In the genomic region with DNA sequence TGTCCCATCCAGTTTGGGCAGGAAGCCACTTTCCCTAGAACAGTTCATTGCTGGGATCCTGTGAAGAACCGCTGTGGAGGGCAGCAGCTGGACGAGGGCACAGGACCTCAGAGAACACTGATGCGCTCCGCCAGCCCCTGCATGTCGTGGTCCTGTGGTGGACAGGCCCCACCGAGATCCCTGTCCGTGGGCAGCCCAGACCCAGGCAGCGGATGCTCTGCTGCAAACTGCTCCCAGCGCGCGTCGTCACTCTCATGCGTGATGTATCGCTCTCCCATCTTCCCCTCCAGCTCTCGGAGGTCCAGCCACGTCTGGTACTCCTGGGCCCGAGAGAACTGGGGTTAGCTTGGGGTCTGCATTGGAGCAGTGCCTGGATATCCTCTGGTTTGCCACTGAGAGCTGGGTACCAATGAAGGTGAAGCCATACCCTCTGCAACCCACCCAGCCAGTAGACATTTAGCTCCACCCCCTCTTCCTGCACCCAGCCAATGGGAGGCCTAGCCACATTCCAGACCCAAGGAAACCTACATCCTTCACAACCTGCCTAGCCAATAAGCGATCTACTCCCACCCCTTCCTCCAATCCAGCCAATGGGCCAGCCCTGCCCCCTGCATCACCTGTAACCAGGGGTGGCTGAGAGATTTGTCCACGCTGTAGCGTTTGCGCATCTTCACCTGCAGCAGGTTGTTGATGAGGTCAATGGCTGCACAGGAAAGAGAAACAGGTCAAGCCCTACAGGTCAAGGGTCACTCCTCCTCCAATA, we compare ENCODE assay signal across 10 cellular contexts. TPM values are rescaled to one million over a fixed set of nuclear protein-coding genes. Genes with fewer than 3 reads are reported as not detected.
DNase-seq lines count a peak whose midpoint lies in the region; ATAC-seq and TF ChIP-seq lines count a peak whose summit lies in the region.
"Had no signal": no experiment of that assay in that cellular context is flagged by ENCODE, and none has a peak within 500 bp of the region (broad histone marks: within the 10 kb centered on the region; RNA-seq: fewer than 3 reads in every experiment).

No MANE protein-coding gene starts in this region.

- H3K36me3 ChIP-seq in Karpas-422 (ENCODE audit: insufficient read depth, low read length): peaks cover 23% of the 10 kb centered on the region
- H3K36me3 ChIP-seq in mucosa of descending colon (ENCODE audit: low read depth): peaks cover 10% of the 10 kb centered on the region

- no peaks in the 10 kb centered on the region for H3K27me3 ChIP-seq in Karpas-422 (ENCODE audit: low read length)

- H3K27ac Mint-ChIP-seq in T-helper 17 cell: no peak overlapping the region

- H3K4me3 Mint-ChIP-seq in T-helper 17 cell: no peak overlapping the region

- no peak overlapping the region for H2AFZ ChIP-seq in Karpas-422 (ENCODE audit: low read length)

- H3K4me3 ChIP-seq in Karpas-422 (ENCODE audit: low read length) (no peak overlapping the region), mucosa of descending colon (no peak overlapping the region)

- no peaks in the 10 kb centered on the region for H3K27me3 Mint-ChIP-seq in T-helper 17 cell

- H3K9ac ChIP-seq in Karpas-422 (ENCODE audit: low read length): no peak overlapping the region

- no peaks in the 10 kb centered on the region for H3K9me2 ChIP-seq in Karpas-422 (replicated peaks; ENCODE audit: insufficient read depth, low read length)

- no peak for TF ChIP-seq CTCF in mucosa of descending colon (IDR thresholded peaks at IDR 0.05)

- H3K36me3 Mint-ChIP-seq in T-helper 17 cell (ENCODE audit: low read depth): peaks cover 11% of the 10 kb centered on the region

- peaks cover 6% of the 10 kb centered on the region for H3K4me1 Mint-ChIP-seq in T-helper 17 cell

- H4K20me1 ChIP-seq in Karpas-422 (ENCODE audit: insufficient read depth, low read depth, low read length): peaks cover 7% of the 10 kb centered on the region; the same call in 1 of the 2 replicates

- no peaks in the 10 kb centered on the region for H3K9me3 ChIP-seq in Karpas-422 (ENCODE audit: low read length)
- no peaks in the 10 kb centered on the region for H3K9me3 ChIP-seq in mucosa of descending colon
- no peaks in the 10 kb centered on the region for H3K9me3 ChIP-seq in T-helper 17 cell (ENCODE audit: control insufficient read depth, low read length, poor library complexity, severe bottlenecking)

- H3K4me2 ChIP-seq in Karpas-422 (ENCODE audit: low read depth, low read length, poor library complexity, severe bottlenecking): no peak overlapping the region

- intact Hi-C loops in mucosa of descending colon (cut with DNase I, micrococcal nuclease): no loop called here

- ATAC-seq in mucosa of descending colon: peak; percentile 52
- no peak for ATAC-seq in T-helper 17 cell
- ATAC-seq in HG02763 (IDR thresholded peaks at IDR 0.05; ENCODE audit: unreplicated experiment): no peak

- H3K4me1 ChIP-seq in Karpas-422 (ENCODE audit: low read length): no peaks in the 10 kb centered on the region
- no peaks in the 10 kb centered on the region for H3K4me1 ChIP-seq in mucosa of descending colon (ENCODE audit: low read depth)

- H3K27ac ChIP-seq in Karpas-422 (ENCODE audit: low read length): no peak overlapping the region

- H3K79me2 ChIP-seq in Karpas-422 (ENCODE audit: low read length): no peaks in the 10 kb centered on the region; the same call in 1 of the 2 replicates

- in situ Hi-C loops in T47D (cut with HindIII; ENCODE audit: low pct_unique_long_range_greater_than_20kb, low sequenced_read_pairs): no loop called here

- DNase-seq in NCI-H146 (lab: John Stamatoyannopoulos, UW) (peak; percentile 31), NCI-H146 treated with DMSO at 0.1 percent for 48 hours (lab: John Stamatoyannopoulos, UW; ENCODE audit: unreplicated experiment) (no peak), Karpas-422 (peak; percentile 78), T47D (ENCODE audit: low read depth in 1 of 2, low spot score in 1 of 2) (peak; percentile 71 to 85), mucosa of descending colon (no peak), T-helper 17 cell (no peak), NCI-H2171 treated with DMSO at 0.1 percent for 48 hours (lab: John Stamatoyannopoulos, UW) (no peak)
- DNase-seq: activated CD4-positive, alpha-beta T cell treated with anti-CD3 and anti-CD28 coated beads for 48 hours had no signal

RNA-seq across cellular contexts. Expression of a gene that starts 13.6 kb away (rescaled TPM):
- 0.14 and 0.19 TPM in 2 replicates for total RNA-seq in Karpas-422 (2014; rRNA removed; shearing (Covaris generic); ENCODE audit: low replicate concordance)
- total RNA-seq in mucosa of descending colon (10 to 100 TPM in 1 of 3 donors, 1 to 10 TPM in 2; 1.9 to 60.9 (median 3.4) TPM), T-helper 17 cell (not detected)

RNA-seq across cellular contexts. Expression of a gene that starts 38.6 kb away (rescaled TPM):
- total RNA-seq in Karpas-422 (2014; rRNA removed; shearing (Covaris generic); ENCODE audit: low replicate concordance): not detected in 2 replicates
- total RNA-seq in mucosa of descending colon (1 to 10 TPM in 1 of 3 donors, not detected in 2; 2.3 TPM), T-helper 17 cell (not detected)
- total RNA-seq: liver had no signal

RNA-seq across cellular contexts. Expression of a gene that starts 42.3 kb away (rescaled TPM):
- 20.0 and 34.6 TPM in 2 replicates for total RNA-seq in Karpas-422 (2014; rRNA removed; shearing (Covaris generic); ENCODE audit: low replicate concordance)
- total RNA-seq in mucosa of descending colon (10 to 100 TPM; 52.5 to 70.5 (median 62.9) TPM), T-helper 17 cell (100 to 1,000 TPM; 112 to 122 TPM)

RNA-seq across cellular contexts. Expression of a gene that starts 49.7 kb away (rescaled TPM):
- total RNA-seq in Karpas-422 (2014; rRNA removed; shearing (Covaris generic); ENCODE audit: low replicate concordance): not detected in 2 replicates
- total RNA-seq in mucosa of descending colon (1 to 10 TPM in 2 of 3 donors, under 1 TPM in 1; 0.49 to 2.4 (median 2.1) TPM), T-helper 17 cell (10 to 100 TPM in 1 of 2 donors, under 1 TPM in 1; 0.70 to 12.5 TPM)

Comparison
In these comparisons a context has a peak if more than half of its experiments do, and no peak if none do; other contexts are left out.
1. DNase-seq: peak in NCI-H146 (single experiment), Karpas-422 (single experiment) and T47D (2 of 2); none in NCI-H146 treated with DMSO at 0.1 percent for 48 hours (single experiment), mucosa of descending colon (0 of 3), T-helper 17 cell (0 of 3) and NCI-H2171 treated with DMSO at 0.1 percent for 48 hours (single experiment).